In genomic region chr17:83124191-83124801, GRCh38 we compare ENCODE assay signal across 8 cellular contexts. TPM values are rescaled to one million over a fixed set of nuclear protein-coding genes. Genes with fewer than 3 reads are reported as not detected.
DNase-seq lines count a peak whose midpoint lies in the region; ATAC-seq and TF ChIP-seq lines count a peak whose summit lies in the region.
"Not testable (repeated sequence)": the region's sequence is repeated elsewhere in the genome, so short reads cannot be mapped to it uniquely, and the experiment has no call there.

No MANE protein-coding gene starts in this region.

- H3K9me3 ChIP-seq in H9 (ENCODE audit: control insufficient read depth, low read depth, low read length); upper lobe of left lung: not testable (repeated sequence)

- H3K4me1 Mint-ChIP-seq in CD14-positive monocyte (peaks cover 66% of the 10 kb centered on the region), H9 (peaks cover 20 to 27% of the 10 kb centered on the region in 2 experiments)
- H3K4me1 Mint-ChIP-seq in central memory CD8-positive, alpha-beta T cell = peaks cover 31% of the 10 kb centered on the region
- H3K4me1 Mint-ChIP-seq in naive thymus-derived CD8-positive, alpha-beta T cell = peaks cover 14 to 43% (median 32%) of the 10 kb centered on the region in 4 donors

- H4K5ac ChIP-seq in H9 (ENCODE audit: insufficient read length, low read depth, low read length) = not testable (repeated sequence)

- H2BK15ac ChIP-seq in H9 (ENCODE audit: low read depth, low read length) = not testable (repeated sequence)

- not testable (repeated sequence) for TF ChIP-seq CTCF in CD14-positive monocyte (IDR thresholded peaks at IDR 0.05); H9 (conservative IDR thresholded peaks at IDR 0.05); upper lobe of left lung (IDR thresholded peaks at IDR 0.05)

- H3K36me3 ChIP-seq in upper lobe of left lung = not testable (repeated sequence)

- not testable (repeated sequence) for H2BK120ac ChIP-seq in H9 (ENCODE audit: low read depth, low read length, poor library complexity, severe bottlenecking)

- not testable (repeated sequence) for H2AFZ ChIP-seq in H9 (ENCODE audit: low read length)

- not testable (repeated sequence) for H3K18ac ChIP-seq in H9 (ENCODE audit: insufficient read length, low read depth, low read length)

- not testable (repeated sequence) for H3K14ac ChIP-seq in H9 (ENCODE audit: insufficient read depth, low read length)

- H3K27me3 Mint-ChIP-seq in CD14-positive monocyte (ENCODE audit: low read depth in 3 of 3) = peaks cover 17 to 33% (median 21%) of the 10 kb centered on the region in 3 donors
- H3K27me3 Mint-ChIP-seq in H9 (ENCODE audit: low read depth) = peaks cover 50% of the 10 kb centered on the region
- peaks cover 62% of the 10 kb centered on the region for H3K27me3 Mint-ChIP-seq in central memory CD8-positive, alpha-beta T cell
- H3K27me3 Mint-ChIP-seq in naive thymus-derived CD8-positive, alpha-beta T cell = peaks cover 16 to 57% (median 34%) of the 10 kb centered on the region in 5 donors

- not testable (repeated sequence) for H2AK5ac ChIP-seq in H9 (ENCODE audit: insufficient read length, low read length)

- H2BK5ac ChIP-seq in H9 (ENCODE audit: insufficient read length, low read length) = not testable (repeated sequence)

- TF ChIP-seq POLR2A in upper lobe of left lung (IDR thresholded peaks at IDR 0.05) = not testable (repeated sequence)

- not testable (repeated sequence) for H3K79me1 ChIP-seq in H9 (ENCODE audit: insufficient read depth, low read depth, low read length, poor library complexity, severe bottlenecking)

- not testable (repeated sequence) for H3K23me2 ChIP-seq in H9 (ENCODE audit: insufficient read length, low read depth, low read length, poor library complexity, severe bottlenecking)

- TF ChIP-seq EP300 in upper lobe of left lung (IDR thresholded peaks at IDR 0.05) = not testable (repeated sequence)

- H3K4ac ChIP-seq in H9 (ENCODE audit: low read depth, low read length) = not testable (repeated sequence)

- not testable (repeated sequence) for H3K23ac ChIP-seq in H9 (ENCODE audit: insufficient read length, low read depth, low read length)

- H3K27me3 ChIP-seq in H9 (ENCODE audit: insufficient read depth, low read length); upper lobe of left lung: not testable (repeated sequence)

- peak overlapping the region; percentile 85 to 93 for H3K4me3 Mint-ChIP-seq in CD14-positive monocyte
- not testable (repeated sequence) for H3K4me3 Mint-ChIP-seq in H9; central memory CD8-positive, alpha-beta T cell
- H3K4me3 Mint-ChIP-seq in naive thymus-derived CD8-positive, alpha-beta T cell = peak overlapping the region in 3 of 10 donors; percentile 20 to 45 (median 27)

- not testable (repeated sequence) for H4K20me1 ChIP-seq in H9 (ENCODE audit: control insufficient read depth, insufficient read depth, insufficient read length)

- H3K56ac ChIP-seq in H9 (ENCODE audit: insufficient read length, low read depth, low read length) = not testable (repeated sequence)

- H3K27ac Mint-ChIP-seq in CD14-positive monocyte = peak overlapping the region in 3 of 7 donors; percentile 72 to 88 (median 73)
- H3K27ac Mint-ChIP-seq in H9 = not testable (repeated sequence)
- peak overlapping the region; percentile 91 for H3K27ac Mint-ChIP-seq in central memory CD8-positive, alpha-beta T cell (ENCODE audit: low read depth)
- peak overlapping the region in 5 of 10 donors; percentile 28 to 76 (median 74) for H3K27ac Mint-ChIP-seq in naive thymus-derived CD8-positive, alpha-beta T cell

- not testable (repeated sequence) for H3T11ph ChIP-seq in H9 (ENCODE audit: low read length)

- DNase-seq in CD14-positive monocyte (ENCODE audit: low spot score) = not testable (repeated sequence)
- peak; percentile 25 for DNase-seq in H9
- peak; percentile 50 for DNase-seq in activated CD8-positive, alpha-beta memory T cell treated with anti-CD3 and anti-CD28 coated beads, Interleukin-2, amount 50 U/mL, for 48 hours
- peak in 1 of 2 donors; percentile 52 for DNase-seq in central memory CD8-positive, alpha-beta T cell (ENCODE audit: low spot score in 2 of 2)
- peak; percentile 24 for DNase-seq in Right ventricle myocardium superior
- DNase-seq in naive thymus-derived CD8-positive, alpha-beta T cell = peak in 6 of 10 donors; percentile 37 to 73 (median 52)
- peak; percentile 54 for DNase-seq in sciatic nerve (ENCODE audit: low spot score)
- DNase-seq in upper lobe of left lung = peak; percentile 18 to 70

- not testable (repeated sequence) for H3K4me1 ChIP-seq in H9 (ENCODE audit: insufficient read depth, low read length); upper lobe of left lung

- H3K27ac ChIP-seq in H9 (ENCODE audit: insufficient read length, low read depth, low read length); upper lobe of left lung: not testable (repeated sequence)

- not testable (repeated sequence) for H4K8ac ChIP-seq in H9 (replicated peaks; ENCODE audit: insufficient read length, low read depth, low read length)

- ATAC-seq in central memory CD8-positive, alpha-beta T cell (replicated peaks; ENCODE audit: extremely low read depth, poor library complexity, severe bottlenecking); Right ventricle myocardium superior (ENCODE audit: poor library complexity); naive thymus-derived CD8-positive, alpha-beta T cell; sciatic nerve; upper lobe of left lung (ENCODE audit: low FRiP score in 2 of 2): not testable (repeated sequence)

- POLR2A ChIA-PET in naive thymus-derived CD8-positive, alpha-beta T cell (lab: Charles Lee) = not testable (repeated sequence)

- not testable (repeated sequence) for H2BK12ac ChIP-seq in H9 (ENCODE audit: insufficient read length, low read depth, low read length)

- not testable (repeated sequence) for H3K9me3 Mint-ChIP-seq in CD14-positive monocyte; H9; central memory CD8-positive, alpha-beta T cell; naive thymus-derived CD8-positive, alpha-beta T cell

- H3K79me2 ChIP-seq in H9 (ENCODE audit: insufficient read depth, low read length) = not testable (repeated sequence)

- no CpG with 5 or more reads among the region's 16 CpGs for WGBS in H9 (ENCODE audit: extremely low coverage, insufficient read length, low lambda C conversion rate)
- 77 to 85% methylated on average over 4 to 12 of the region's 16 CpGs for WGBS in upper lobe of left lung, 2 donors

- not testable (repeated sequence) for H3K4me3 ChIP-seq in upper lobe of left lung

- not testable (repeated sequence) for H2BK20ac ChIP-seq in H9 (ENCODE audit: low read depth, low read length, poor library complexity, severe bottlenecking)

- H3K9ac ChIP-seq in H9 (ENCODE audit: extremely low read depth, insufficient read length, low read length) = not testable (repeated sequence)

- intact Hi-C loops in CD14-positive monocyte (cut with micrococcal nuclease) = loop anchor here in 1 of 2 donors (5.0 kb wide), 2 partner anchors 33 to 42 kb away; no protein-coding TSS in a partner anchor
- intact Hi-C loops in Right ventricle myocardium superior (cut with DNase I); sciatic nerve (cut with DNase I): not testable (repeated sequence)

- H4K91ac ChIP-seq in H9 (ENCODE audit: insufficient read length, low read depth, low read length) = not testable (repeated sequence)

- H3K36me3 Mint-ChIP-seq in CD14-positive monocyte = peaks cover 5 to 21% of the 10 kb centered on the region in 2 donors
- H3K36me3 Mint-ChIP-seq in H9 (ENCODE audit: insufficient read depth in 1 of 3, low read depth in 3 of 3); central memory CD8-positive, alpha-beta T cell (ENCODE audit: insufficient read depth); naive thymus-derived CD8-positive, alpha-beta T cell: not testable (repeated sequence)

- not testable (repeated sequence) for H3K4me2 ChIP-seq in H9 (ENCODE audit: insufficient read depth, insufficient read length, low read length)

RNA-seq across cellular contexts. Expression of gene METRNL, which starts 44.9 kb away (rescaled TPM):
- 10 to 100 TPM; 13.1 to 29.8 TPM for polyA plus RNA-seq in CD14-positive monocyte
- total RNA-seq in H9 (2021) = 19.4 and 21.4 TPM in 2 replicates
- total RNA-seq in Right ventricle myocardium superior = 70.3 TPM
- 1 to 10 TPM; 4.1 to 4.6 TPM for total RNA-seq in naive thymus-derived CD8-positive, alpha-beta T cell
- polyA plus RNA-seq in naive thymus-derived CD8-positive, alpha-beta T cell = 1 to 10 TPM in 2 of 3 donors, under 1 TPM in 1; 0.42 to 4.8 (median 1.3) TPM
- total RNA-seq in sciatic nerve = 131 TPM
- 100 to 1,000 TPM in 2 of 6 donors, 10 to 100 TPM in 4; 59.4 to 120 (median 76.4) TPM for total RNA-seq in upper lobe of left lung
